ENCODE assay signal across 8 cellular contexts in genomic region chr1:31645274-31645568, GRCh38. TPM values are rescaled to one million over a fixed set of nuclear protein-coding genes. Genes with fewer than 3 reads are reported as not detected.
A peak's percentile ranks its signal among the peaks of the same experiment; 100 is the strongest.
DNase-seq lines count a peak whose midpoint lies in the region; ATAC-seq and TF ChIP-seq lines count a peak whose summit lies in the region.

No MANE protein-coding gene starts in this region.

- H3K27ac Mint-ChIP-seq in H9 = peak overlapping the region; percentile 100
- H3K27ac Mint-ChIP-seq in activated T-helper 1 cell treated with anti-CD3 and anti-CD28 coated beads, Interleukin-12 subunit alpha, Interleukin-12 subunit beta, Interleukin-2, Interleukin-4 antibody, amounts not matched to agents 30 ng/mL and 10 ng/mL and 1 ng/mL, durations not matched to agents 14 hours and 24 hours and 36 hours = peak overlapping the region; percentile 100

- DNase-seq in H9 (no peak), left ventricle myocardium superior (peak; percentile 86), head of caudate nucleus (no peak), hippocampal formation (lab: John Stamatoyannopoulos, UW) (no peak), SW480 (ENCODE audit: low spot score) (no peak)
- DNase-seq in activated T-helper 1 cell treated with anti-CD3 and anti-CD28 coated beads, Interleukin-12 subunit alpha, Interleukin-12 subunit beta, Interleukin-2, Interleukin-4 antibody, amounts not matched to agents 30 ng/mL and 10 ng/mL and 1 ng/mL, durations not matched to agents 14 hours and 24 hours and 36 hours (ENCODE audit: low spot score) = no peak

- peaks cover 14 to 20% of the 10 kb centered on the region in 2 experiments for H3K4me1 Mint-ChIP-seq in H9
- H3K4me1 Mint-ChIP-seq in activated T-helper 1 cell treated with anti-CD3 and anti-CD28 coated beads, Interleukin-12 subunit alpha, Interleukin-12 subunit beta, Interleukin-2, Interleukin-4 antibody, amounts not matched to agents 30 ng/mL and 10 ng/mL and 1 ng/mL, durations not matched to agents 14 hours and 24 hours and 36 hours (ENCODE audit: low read depth) = peaks cover 21% of the 10 kb centered on the region

- H3K18ac ChIP-seq in H9 (ENCODE audit: insufficient read length, low read depth, low read length) = no peak overlapping the region

- no peak overlapping the region for H2BK120ac ChIP-seq in H9 (ENCODE audit: low read depth, low read length, poor library complexity, severe bottlenecking)

- no peak for ATAC-seq in left ventricle myocardium superior
- no peak for ATAC-seq in HG03520 (IDR thresholded peaks at IDR 0.05; ENCODE audit: unreplicated experiment)

- peaks cover 4% of the 10 kb centered on the region; the same call in 1 of the 2 replicates for H3K4me1 ChIP-seq in H9 (ENCODE audit: insufficient read depth, low read length)
- peaks cover 15% of the 10 kb centered on the region for H3K4me1 ChIP-seq in skeletal muscle satellite cell (ENCODE audit: control insufficient read depth, insufficient read depth, low read length)

- H2BK15ac ChIP-seq in H9 (ENCODE audit: low read depth, low read length) = no peak overlapping the region

- peaks cover 5% of the 10 kb centered on the region for H3K27me3 Mint-ChIP-seq in H9 (ENCODE audit: low read depth)
- H3K27me3 Mint-ChIP-seq in activated T-helper 1 cell treated with anti-CD3 and anti-CD28 coated beads, Interleukin-12 subunit alpha, Interleukin-12 subunit beta, Interleukin-2, Interleukin-4 antibody, amounts not matched to agents 30 ng/mL and 10 ng/mL and 1 ng/mL, durations not matched to agents 14 hours and 24 hours and 36 hours (ENCODE audit: insufficient read depth) = peaks cover 7% of the 10 kb centered on the region

- H3K9ac ChIP-seq in H9 (ENCODE audit: extremely low read depth, insufficient read length, low read length) = no peak overlapping the region
- H3K9ac ChIP-seq in skeletal muscle satellite cell (ENCODE audit: low read depth, low read length) = peak overlapping the region; percentile 97

- H2BK5ac ChIP-seq in H9 (ENCODE audit: insufficient read length, low read length) = no peak overlapping the region

- H2BK12ac ChIP-seq in H9 (ENCODE audit: insufficient read length, low read depth, low read length) = no peak overlapping the region

- peaks cover 6% of the 10 kb centered on the region for H3K23me2 ChIP-seq in H9 (ENCODE audit: insufficient read length, low read depth, low read length, poor library complexity, severe bottlenecking)

- peaks cover 8% of the 10 kb centered on the region; the same call in 1 of the 2 replicates for H3K79me2 ChIP-seq in H9 (ENCODE audit: insufficient read depth, low read length)

- intact Hi-C loops in activated T-helper 1 cell treated with anti-CD3 and anti-CD28 coated beads, Interleukin-12 subunit alpha, Interleukin-12 subunit beta, Interleukin-2, Interleukin-4 antibody, amounts not matched to agents 30 ng/mL and 10 ng/mL and 1 ng/mL, durations not matched to agents 14 hours and 24 hours and 36 hours (cut with micrococcal nuclease) = loop anchor here (1.0 to 10.0 kb wide), 6 partner anchors 143 to 890 kb away; partner anchors contain the start of genes BSDC1, KPNA6, LAPTM5 and PTP4A2
- intact Hi-C loops in left ventricle myocardium superior (cut with micrococcal nuclease) (no loop called here), head of caudate nucleus (cut with DNase I) (no loop called here)

- H3K9me3 ChIP-seq in H9 (ENCODE audit: control insufficient read depth, low read depth, low read length) = no peaks in the 10 kb centered on the region
- no peaks in the 10 kb centered on the region for H3K9me3 ChIP-seq in skeletal muscle satellite cell (replicated peaks; ENCODE audit: low read length)

- H2AFZ ChIP-seq in H9 (ENCODE audit: low read length) = no peak overlapping the region

- H3T11ph ChIP-seq in H9 (ENCODE audit: low read length) = no peak overlapping the region

- no peak overlapping the region for H3K14ac ChIP-seq in H9 (ENCODE audit: insufficient read depth, low read length)

- no peak overlapping the region for H4K8ac ChIP-seq in H9 (replicated peaks; ENCODE audit: insufficient read length, low read depth, low read length)

- H4K5ac ChIP-seq in H9 (ENCODE audit: insufficient read length, low read depth, low read length) = no peak overlapping the region

- H3K9me3 Mint-ChIP-seq in H9 = no peaks in the 10 kb centered on the region
- peaks cover 5% of the 10 kb centered on the region for H3K9me3 Mint-ChIP-seq in activated T-helper 1 cell treated with anti-CD3 and anti-CD28 coated beads, Interleukin-12 subunit alpha, Interleukin-12 subunit beta, Interleukin-2, Interleukin-4 antibody, amounts not matched to agents 30 ng/mL and 10 ng/mL and 1 ng/mL, durations not matched to agents 14 hours and 24 hours and 36 hours

- H3K4me2 ChIP-seq in H9 (ENCODE audit: insufficient read depth, insufficient read length, low read length) (peak overlapping the region; percentile 97), skeletal muscle satellite cell (ENCODE audit: low read length) (peak overlapping the region; percentile 98)

- no peaks in the 10 kb centered on the region for H3K79me1 ChIP-seq in H9 (ENCODE audit: insufficient read depth, low read depth, low read length, poor library complexity, severe bottlenecking)

- peak overlapping the region; percentile 89 for H3K27ac ChIP-seq in H9 (ENCODE audit: insufficient read length, low read depth, low read length)

- H4K91ac ChIP-seq in H9 (ENCODE audit: insufficient read length, low read depth, low read length) = no peak overlapping the region

- H3K4me3 ChIP-seq in skeletal muscle satellite cell (ENCODE audit: low read length) = peak overlapping the region; percentile 91

- H4K20me1 ChIP-seq in H9 (ENCODE audit: control insufficient read depth, insufficient read depth, insufficient read length) = no peaks in the 10 kb centered on the region

- H2AK5ac ChIP-seq in H9 (ENCODE audit: insufficient read length, low read length) = no peak overlapping the region

- no peak for TF ChIP-seq CTCF in H9 (conservative IDR thresholded peaks at IDR 0.05)

- no peaks in the 10 kb centered on the region for H3K36me3 ChIP-seq in skeletal muscle satellite cell (ENCODE audit: insufficient read depth, low read length)

- H3K36me3 Mint-ChIP-seq in H9 (ENCODE audit: insufficient read depth in 1 of 3, low read depth in 3 of 3) = no peaks in the 10 kb centered on the region
- H3K36me3 Mint-ChIP-seq in activated T-helper 1 cell treated with anti-CD3 and anti-CD28 coated beads, Interleukin-12 subunit alpha, Interleukin-12 subunit beta, Interleukin-2, Interleukin-4 antibody, amounts not matched to agents 30 ng/mL and 10 ng/mL and 1 ng/mL, durations not matched to agents 14 hours and 24 hours and 36 hours (ENCODE audit: low read depth) = peaks cover 9% of the 10 kb centered on the region

- peak overlapping the region; percentile 94 to 95 for H3K4me3 Mint-ChIP-seq in H9
- peak overlapping the region; percentile 96 for H3K4me3 Mint-ChIP-seq in activated T-helper 1 cell treated with anti-CD3 and anti-CD28 coated beads, Interleukin-12 subunit alpha, Interleukin-12 subunit beta, Interleukin-2, Interleukin-4 antibody, amounts not matched to agents 30 ng/mL and 10 ng/mL and 1 ng/mL, durations not matched to agents 14 hours and 24 hours and 36 hours

- no peak overlapping the region for H3K4ac ChIP-seq in H9 (ENCODE audit: low read depth, low read length)

- H2BK20ac ChIP-seq in H9 (ENCODE audit: low read depth, low read length, poor library complexity, severe bottlenecking) = no peak overlapping the region

- no peak overlapping the region for H3K23ac ChIP-seq in H9 (ENCODE audit: insufficient read length, low read depth, low read length)

- no peak overlapping the region for H3K56ac ChIP-seq in H9 (ENCODE audit: insufficient read length, low read depth, low read length)

- no peaks in the 10 kb centered on the region for H3K27me3 ChIP-seq in H9 (ENCODE audit: insufficient read depth, low read length)
- H3K27me3 ChIP-seq in skeletal muscle satellite cell (ENCODE audit: control insufficient read depth, insufficient read depth, low read length) = no peaks in the 10 kb centered on the region

- no CpG with 5 or more reads among the region's 11 CpGs for WGBS in H9 (ENCODE audit: extremely low coverage, insufficient read length, low lambda C conversion rate)

RNA-seq across cellular contexts. Expression of gene PEF1, which starts 0.5 kb away (rescaled TPM):
- 40.3 and 43.3 TPM in 2 replicates for total RNA-seq in H9 (2021)
- total RNA-seq in activated T-helper 1 cell treated with anti-CD3 and anti-CD28 coated beads, Interleukin-12 subunit alpha, Interleukin-12 subunit beta, Interleukin-2, Interleukin-4 antibody, amounts not matched to agents 30 ng/mL and 10 ng/mL and 1 ng/mL, durations not matched to agents 14 hours and 24 hours and 36 hours = 57.6 and 66.1 TPM in 2 replicates
- total RNA-seq in left ventricle myocardium superior = 34.1 TPM
- 59.0 and 60.8 TPM in 2 replicates for total RNA-seq in skeletal muscle satellite cell (2012; rRNA removed)

RNA-seq across cellular contexts. Expression of gene HCRTR1, which starts 27.7 kb away (rescaled TPM):
- total RNA-seq in H9 (2021) (not detected in 2 replicates), left ventricle myocardium superior (0.67 TPM)
- not detected in 2 replicates for total RNA-seq in activated T-helper 1 cell treated with anti-CD3 and anti-CD28 coated beads, Interleukin-12 subunit alpha, Interleukin-12 subunit beta, Interleukin-2, Interleukin-4 antibody, amounts not matched to agents 30 ng/mL and 10 ng/mL and 1 ng/mL, durations not matched to agents 14 hours and 24 hours and 36 hours
- not detected in 2 replicates for total RNA-seq in skeletal muscle satellite cell (2012; rRNA removed)

RNA-seq across cellular contexts. Expression of gene COL16A1, which starts 58.6 kb away (rescaled TPM):
- 6.2 and 6.5 TPM in 2 replicates for total RNA-seq in H9 (2021)
- total RNA-seq in activated T-helper 1 cell treated with anti-CD3 and anti-CD28 coated beads, Interleukin-12 subunit alpha, Interleukin-12 subunit beta, Interleukin-2, Interleukin-4 antibody, amounts not matched to agents 30 ng/mL and 10 ng/mL and 1 ng/mL, durations not matched to agents 14 hours and 24 hours and 36 hours = not detected in 2 replicates
- 16.1 TPM for total RNA-seq in left ventricle myocardium superior
- total RNA-seq in skeletal muscle satellite cell (2012; rRNA removed) = 33.4 and 50.2 TPM in 2 replicates
